ENCODE assay signal across 17 cellular contexts in the genomic region with DNA sequence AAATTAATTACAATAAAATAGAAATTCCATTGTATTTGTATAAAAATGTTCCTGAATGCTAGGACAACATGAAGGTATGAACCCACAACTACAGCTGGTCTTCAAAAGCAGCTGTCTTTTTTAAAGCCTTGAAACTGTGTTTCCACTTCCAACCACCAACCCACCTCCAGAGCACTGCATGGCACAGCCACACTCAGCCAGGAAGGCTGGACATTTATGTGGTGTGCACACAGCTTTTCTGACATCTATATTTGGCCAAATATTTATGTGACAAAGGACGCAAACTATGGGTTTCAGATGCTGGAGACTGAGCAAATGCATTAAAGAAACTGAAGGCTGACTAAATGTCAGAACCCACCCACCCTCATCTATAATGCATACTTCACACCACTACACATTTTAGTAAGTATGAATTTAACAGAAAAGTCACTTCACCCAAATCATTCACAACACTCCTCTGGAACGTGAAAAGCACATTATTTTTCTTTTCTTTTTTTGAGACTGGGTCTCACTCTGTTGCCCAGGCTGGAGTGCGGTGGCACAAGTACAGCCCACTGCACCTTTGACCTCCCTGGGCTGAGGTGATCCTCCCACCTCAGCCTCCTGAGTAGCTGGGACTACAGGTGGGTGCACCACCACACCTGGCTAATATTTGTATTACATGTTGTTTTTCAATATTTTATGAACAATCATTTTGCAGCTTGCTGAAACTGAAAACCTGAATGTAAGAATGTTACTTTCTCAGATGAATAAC. TPM values are rescaled to one million over a fixed set of nuclear protein-coding genes. Genes with fewer than 3 reads are reported as not detected.
DNase-seq lines count a peak whose midpoint lies in the region; ATAC-seq, FAIRE-seq and TF ChIP-seq lines count a peak whose summit lies in the region.
"Had no signal": no experiment of that assay in that cellular context is flagged by ENCODE, and none has a peak within 500 bp of the region (broad histone marks: within the 10 kb centered on the region; RNA-seq: fewer than 3 reads in every experiment).

No MANE protein-coding gene starts in this region.

- FAIRE-seq in HepG2 (lab: Jason Lieb, UNC): no peak
- FAIRE-seq: bronchial epithelial cell, RCC 7860, small intestine had no signal

- H3K27ac ChIP-seq in HepG2 (ENCODE audit: extremely low read length, insufficient read depth, low read length) (no peak overlapping the region), right lobe of liver (no peak overlapping the region), aorta (ENCODE audit: low read depth in 1 of 2, low read length in 2 of 2) (no peak overlapping the region)
- H3K27ac ChIP-seq: esophagus muscularis mucosa, left lung, parathyroid adenoma had no signal

- H3K36me3 Mint-ChIP-seq in T-helper 17 cell (ENCODE audit: low read depth): no peaks in the 10 kb centered on the region

- ATAC-seq in HepG2 (peak; percentile 55), right lobe of liver (no peak), T-helper 17 cell (peak; percentile 28), Right ventricle myocardium inferior (no peak), aorta (ENCODE audit: low FRiP score) (no peak)
- ATAC-seq: left lung had no signal

- CTCF ChIA-PET in HepG2 (lab: Yijun Ruan, JAX; ENCODE audit: low intra/inter-chr PET ratio, low total read pairs): no interaction called here

- 94% methylated on average over 3 of the region's 3 CpGs for WGBS in HepG2 (ENCODE audit: low lambda C conversion rate)
- WGBS in right lobe of liver (ENCODE audit: insufficient coverage, low coverage, low lambda C conversion rate, missing lambda C conversion rate): 76% methylated on average over 3 of the region's 3 CpGs
- WGBS in aorta, 2 donors: 16 to 35% methylated on average over 3 of the region's 3 CpGs

- H3K36me3 ChIP-seq in HepG2 (replicated peaks in 1 of 2; ENCODE audit: control insufficient read depth in 1 of 2, insufficient read depth in 2 of 2, low read length in 2 of 2) (peaks cover 16 to 66% of the 10 kb centered on the region in 2 experiments), right lobe of liver (peaks cover 10 to 45% (median 23%) of the 10 kb centered on the region in 4 donors), aorta (ENCODE audit: control insufficient read depth in 1 of 2, insufficient read depth in 2 of 2, low read length in 1 of 2) (peaks cover 0 to 3% of the 10 kb centered on the region in 2 donors)

- TF ChIP-seq POLR2A in HepG2 (IDR thresholded peaks at IDR 0.05; ENCODE audit: insufficient read depth in 1 of 2, low read depth in 2 of 2, low read length in 2 of 2) (no peak), right lobe of liver (IDR thresholded peaks at IDR 0.05) (no peak)

- no peak overlapping the region for H3K9ac ChIP-seq in HepG2 (ENCODE audit: insufficient read depth, low read depth, low read length)
- H3K9ac ChIP-seq: parathyroid adenoma had no signal

- in situ Hi-C loops in HepG2 (cut with HindIII; ENCODE audit: extremely low pct_ligation_motif_present, low pct_unique_long_range_greater_than_20kb): no loop called here

- no peak for TF ChIP-seq RAD21 in HepG2 (CRISPR knock-in tag; IDR thresholded peaks at IDR 0.05)

- POLR2A ChIA-PET in HepG2 (lab: Yijun Ruan, JAX): interaction anchor here (2.7 kb wide), 1 partner anchor 27 kb away, joined by 8 read pairs; the partner anchor contains the start of gene DAGLB

- no TSS peak for BruUV-seq in HepG2 (replicated peaks; lab: Mats Ljungman, UMichigan)

- intact Hi-C loops in HepG2 (cut with micrococcal nuclease; ENCODE audit: unreplicated experiment) (no loop called here), right lobe of liver (cut with DNase I) (no loop called here), Right ventricle myocardium inferior (cut with DNase I) (no loop called here), aorta (cut with DNase I) (no loop called here)

- TF ChIP-seq CTCF in HepG2 (CRISPR knock-in tag; IDR thresholded peaks at IDR 0.05) (no peak), right lobe of liver (IDR thresholded peaks at IDR 0.05) (no peak)

- peak overlapping the region; percentile 61 for H3K27ac Mint-ChIP-seq in T-helper 17 cell

- no peaks in the 10 kb centered on the region for H3K27me3 Mint-ChIP-seq in T-helper 17 cell

- TF ChIP-seq EP300 in HepG2 (IDR thresholded peaks at IDR 0.05; ENCODE audit: low read depth in 2 of 2, low read length in 2 of 2) (no peak), HepG2 (CRISPR knock-in tag; IDR thresholded peaks at IDR 0.05; ENCODE audit: borderline replicate concordance) (no peak)

- peaks cover 35% of the 10 kb centered on the region for H3K4me1 Mint-ChIP-seq in T-helper 17 cell

- peaks cover 89% of the 10 kb centered on the region for H3K79me2 ChIP-seq in HepG2 (ENCODE audit: insufficient read depth, low read length)

- H3K27me3 ChIP-seq in HepG2 (ENCODE audit: control insufficient read depth in 1 of 2, insufficient read depth in 2 of 2, low read length in 2 of 2) (no peaks in the 10 kb centered on the region), right lobe of liver (no peaks in the 10 kb centered on the region), aorta (ENCODE audit: control insufficient read depth in 1 of 2, insufficient read depth in 2 of 2, low read length in 1 of 2) (no peaks in the 10 kb centered on the region)
- H3K27me3 ChIP-seq: esophagus muscularis mucosa, left lung had no signal

- no peak overlapping the region for H3K4me3 Mint-ChIP-seq in T-helper 17 cell

- H2AFZ ChIP-seq in HepG2 (ENCODE audit: low read length): no peak overlapping the region
- H2AFZ ChIP-seq: parathyroid adenoma had no signal

- H3K4me2 ChIP-seq in HepG2 (ENCODE audit: low read depth, low read length): no peak overlapping the region

- no peaks in the 10 kb centered on the region for H3K9me3 ChIP-seq in HepG2 (ENCODE audit: low read length)
- H3K9me3 ChIP-seq in right lobe of liver: no peaks in the 10 kb centered on the region
- H3K9me3 ChIP-seq in T-helper 17 cell (ENCODE audit: control insufficient read depth, low read length, poor library complexity, severe bottlenecking): no peaks in the 10 kb centered on the region
- no peaks in the 10 kb centered on the region for H3K9me3 ChIP-seq in aorta (ENCODE audit: control insufficient read depth, low read length)
- H3K9me3 ChIP-seq: esophagus muscularis mucosa, left lung had no signal

- DNase-seq in HepG2 (ENCODE audit: low spot score): no peak
- no peak for DNase-seq in right lobe of liver
- DNase-seq in T-helper 17 cell: no peak
- DNase-seq in myocyte (ENCODE audit: low read depth): peak; percentile 63
- no peak for DNase-seq in Right ventricle myocardium inferior (ENCODE audit: missing footprints)
- no peak for DNase-seq in aorta
- DNase-seq in SKM-1 (lab: John Stamatoyannopoulos, UW; ENCODE audit: unreplicated experiment): no peak
- DNase-seq: activated naive CD4-positive, alpha-beta T cell treated with Interleukin-2 at 50 U/mL for 16 hours; AML-193; DMS 273 treated with DMSO at 0.1 percent for 48 hours; left lung; NCI-H1105 treated with DMSO at 0.1 percent for 48 hours; small intestine had no signal

- H3K4me3 ChIP-seq in HepG2 (replicated peaks in 1 of 3; ENCODE audit: insufficient read depth in 1 of 3, low read depth in 2 of 3, low read length in 3 of 3) (no peak overlapping the region), right lobe of liver (no peak overlapping the region), aorta (ENCODE audit: low read length in 2 of 2) (no peak overlapping the region)
- H3K4me3 ChIP-seq: esophagus muscularis mucosa, left lung had no signal

- peaks cover 87% of the 10 kb centered on the region for H4K20me1 ChIP-seq in HepG2 (ENCODE audit: insufficient read depth, low read length)

- peaks cover 64% of the 10 kb centered on the region for H3K4me1 ChIP-seq in HepG2 (ENCODE audit: insufficient read depth, low read length)
- peaks cover 0 to 47% (median 28%) of the 10 kb centered on the region in 4 donors for H3K4me1 ChIP-seq in right lobe of liver
- no peaks in the 10 kb centered on the region for H3K4me1 ChIP-seq in aorta (ENCODE audit: control insufficient read depth in 1 of 2, insufficient read depth in 2 of 2, low read length in 2 of 2)

RNA-seq across cellular contexts. Expression of gene KDELR2, which starts 8.3 kb away (rescaled TPM):
- 118 and 194 TPM in 2 replicates for total RNA-seq in HepG2 (2016; rRNA removed; fragmentation: Illumina TruSeq; extraction: Trizol)
- total RNA-seq in HepG2 (2016; cell fraction: cytosol; rRNA removed; fragmentation: Illumina TruSeq; extraction: Trizol; ENCODE audit: low read depth): 89.6 and 109 TPM in 2 replicates
- 120 and 181 TPM in 2 replicates for total RNA-seq in HepG2 (2016; cell fraction: insoluble cytoplasmic fraction; rRNA removed; fragmentation: Illumina TruSeq; extraction: Trizol)
- 185 and 203 TPM in 2 replicates for total RNA-seq in HepG2 (2016; cell fraction: membrane; rRNA removed; fragmentation: Illumina TruSeq; extraction: Trizol)
- total RNA-seq in HepG2 (2016; cell fraction: nucleus; rRNA removed; fragmentation: Illumina TruSeq; extraction: Trizol): 159 and 179 TPM in 2 replicates
- 167 and 220 TPM in 2 replicates for polyA plus RNA-seq in HepG2 (2011; rRNA removed)
- polyA plus RNA-seq in HepG2 (2011; cell fraction: cytosol; rRNA removed): 151 and 187 TPM in 2 replicates
- 68.9 and 73.8 TPM in 2 replicates for polyA plus RNA-seq in HepG2 (2011; cell fraction: nucleus; rRNA removed)
- polyA plus RNA-seq in HepG2 (2012): 149 and 242 TPM in 2 replicates
- polyA plus RNA-seq in HepG2 (2016; cell fraction: cytosol; fragmentation: Illumina TruSeq; extraction: Trizol; ENCODE audit: low read depth): 230 and 315 TPM in 2 replicates
- 186 and 202 TPM in 2 replicates for polyA plus RNA-seq in HepG2 (2016; cell fraction: insoluble cytoplasmic fraction; fragmentation: Illumina TruSeq; extraction: Trizol; ENCODE audit: low read depth)
- polyA plus RNA-seq in HepG2 (2016; cell fraction: membrane; fragmentation: Illumina TruSeq; extraction: Trizol; ENCODE audit: low read depth): 266 and 311 TPM in 2 replicates
- 443 and 455 TPM in 2 replicates for polyA plus RNA-seq in HepG2 (2016; cell fraction: nucleus; fragmentation: Illumina TruSeq; extraction: Trizol; ENCODE audit: insufficient read depth, low read depth)
- polyA minus RNA-seq in HepG2 (2011; rRNA and poly(A)+ RNA removed; ENCODE audit: low replicate concordance): 133 and 182 TPM in 2 replicates
- 108 and 113 TPM in 2 replicates for polyA minus RNA-seq in HepG2 (2011; cell fraction: cytosol; rRNA and poly(A)+ RNA removed)
- polyA minus RNA-seq in HepG2 (2011; cell fraction: nucleus; rRNA and poly(A)+ RNA removed): 69.6 and 80.1 TPM in 2 replicates
- total RNA-seq in right lobe of liver: 100 to 1,000 TPM; 134 to 207 (median 144) TPM
- total RNA-seq in T-helper 17 cell: 10 to 100 TPM; 38.3 to 38.4 TPM
- total RNA-seq in myocyte: 184 and 240 TPM in 2 replicates
- polyA plus RNA-seq in myocyte (2012): 279 TPM
- 57.7 TPM for total RNA-seq in Right ventricle myocardium inferior
- total RNA-seq in aorta: 100 to 1,000 TPM; 137 to 138 TPM
- 100 to 1,000 TPM; 100 to 131 TPM for polyA plus RNA-seq in aorta

RNA-seq across cellular contexts. Expression of gene DAGLB, which starts 27.9 kb away (rescaled TPM):
- total RNA-seq in HepG2 (2016; rRNA removed; fragmentation: Illumina TruSeq; extraction: Trizol) (3.6 and 7.9 TPM in 2 replicates), right lobe of liver (10 to 100 TPM in 4 of 6 experiments, 1 to 10 TPM in 2; 8.9 to 12.7 (median 11.7) TPM), T-helper 17 cell (10 to 100 TPM; 19.6 to 26.8 TPM), myocyte (27.7 and 31.3 TPM in 2 replicates), Right ventricle myocardium inferior (6.7 TPM), aorta (10 to 100 TPM; 15.5 to 19.7 TPM)
- total RNA-seq in HepG2 (2016; cell fraction: cytosol; rRNA removed; fragmentation: Illumina TruSeq; extraction: Trizol; ENCODE audit: low read depth): 6.4 and 7.1 TPM in 2 replicates
- total RNA-seq in HepG2 (2016; cell fraction: insoluble cytoplasmic fraction; rRNA removed; fragmentation: Illumina TruSeq; extraction: Trizol): 3.1 and 7.2 TPM in 2 replicates
- total RNA-seq in HepG2 (2016; cell fraction: membrane; rRNA removed; fragmentation: Illumina TruSeq; extraction: Trizol): 4.0 and 4.5 TPM in 2 replicates
- total RNA-seq in HepG2 (2016; cell fraction: nucleus; rRNA removed; fragmentation: Illumina TruSeq; extraction: Trizol): 10.1 and 13.2 TPM in 2 replicates
- polyA plus RNA-seq in HepG2 (2011; rRNA removed) (9.8 and 11.5 TPM in 2 replicates), aorta (10 to 100 TPM in 1 of 2 donors, 1 to 10 TPM in 1; 3.6 to 18.0 TPM)
- polyA plus RNA-seq in HepG2 (2011; cell fraction: cytosol; rRNA removed): 9.4 and 11.5 TPM in 2 replicates
- polyA plus RNA-seq in HepG2 (2011; cell fraction: nucleus; rRNA removed): 20.8 and 23.8 TPM in 2 replicates
- 7.9 and 10.4 TPM in 2 replicates for polyA plus RNA-seq in HepG2 (2012)
- polyA plus RNA-seq in HepG2 (2016; cell fraction: cytosol; fragmentation: Illumina TruSeq; extraction: Trizol; ENCODE audit: low read depth): 1.2 and 1.8 TPM in 2 replicates
- polyA plus RNA-seq in HepG2 (2016; cell fraction: insoluble cytoplasmic fraction; fragmentation: Illumina TruSeq; extraction: Trizol; ENCODE audit: low read depth): 3.4 and 4.3 TPM in 2 replicates
- 2.0 and 2.2 TPM in 2 replicates for polyA plus RNA-seq in HepG2 (2016; cell fraction: membrane; fragmentation: Illumina TruSeq; extraction: Trizol; ENCODE audit: low read depth)
- 21.3 and 23.7 TPM in 2 replicates for polyA plus RNA-seq in HepG2 (2016; cell fraction: nucleus; fragmentation: Illumina TruSeq; extraction: Trizol; ENCODE audit: insufficient read depth, low read depth)
- polyA minus RNA-seq in HepG2 (2011; rRNA and poly(A)+ RNA removed; ENCODE audit: low replicate concordance): 40.2 and 95.0 TPM in 2 replicates
- 9.5 and 9.9 TPM in 2 replicates for polyA minus RNA-seq in HepG2 (2011; cell fraction: cytosol; rRNA and poly(A)+ RNA removed)
- 24.1 and 29.1 TPM in 2 replicates for polyA minus RNA-seq in HepG2 (2011; cell fraction: nucleus; rRNA and poly(A)+ RNA removed)
- polyA plus RNA-seq in myocyte (2012): 24.8 TPM

Comparison
In these comparisons a context has a peak if more than half of its experiments do, and no peak if none do; other contexts are left out.
1. ATAC-seq: peak in HepG2 (single experiment) and T-helper 17 cell (single experiment); none in right lobe of liver (0 of 4), Right ventricle myocardium inferior (single experiment) and aorta (single experiment).